Comparison of ENCODE assay signal across 1 cellular context in genomic region chr3:188687389-188687788, GRCh38.
TF ChIP-seq lines count a peak whose summit lies in the region.

No MANE protein-coding gene starts in this region.

TF ChIP-seq in GM23338, 12 proteins besides CTCF, POLR2A, EP300 and RAD21 (continued from another document):
- TF ChIP-seq ZNF462 (CRISPR knock-in tag; IDR thresholded peaks at IDR 0.05) (no peak), ZNF114 (CRISPR knock-in tag; IDR thresholded peaks at IDR 0.05) (no peak)
TF ChIP-seq in GM23338: peak in this region for 0.
